In genomic region chr9:72292874-72293607, GRCh38 we compare ENCODE assay signal across 9 cellular contexts.
A peak's percentile ranks its signal among the peaks of the same experiment; 100 is the strongest.
DNase-seq lines count a peak whose midpoint lies in the region; ATAC-seq and TF ChIP-seq lines count a peak whose summit lies in the region.
"Had no signal": no experiment of that assay in that cellular context is flagged by ENCODE, and none has a peak within 500 bp of the region (broad histone marks: within the 10 kb centered on the region; RNA-seq: fewer than 3 reads in every experiment).

No MANE protein-coding gene starts in this region.

- peak; percentile 16 for ATAC-seq in lung (ENCODE audit: insufficient read depth, low FRiP score)
- no peak for ATAC-seq in stimulated activated effector memory CD8-positive, alpha-beta T cell treated with anti-CD3 and anti-CD28 coated beads, Interleukin-12 subunit alpha, Interleukin-12 subunit beta, amount 100 ng/mL, for 72 hours

- H3K4me3 Mint-ChIP-seq in activated naive CD4-positive, alpha-beta T cell treated with anti-CD3 and anti-CD28 coated beads, Interleukin-2, amount 10 ng/mL, durations not matched to agents 7 days and 5 days, result no peak overlapping the region
- H3K4me3 Mint-ChIP-seq in stimulated activated effector memory CD8-positive, alpha-beta T cell treated with anti-CD3 and anti-CD28 coated beads, Interleukin-12 subunit alpha, Interleukin-12 subunit beta, amount 100 ng/mL, for 72 hours, result no peak overlapping the region
- H3K4me3 Mint-ChIP-seq: activated naive CD4-positive, alpha-beta T cell treated with anti-CD3 and anti-CD28 coated beads for 36 hours had no signal

- H3K36me3 ChIP-seq in lung (ENCODE audit: control insufficient read depth in 2 of 2, insufficient read depth in 2 of 2, low read length in 2 of 2), result no peaks in the 10 kb centered on the region

- H3K4me3 ChIP-seq in astrocyte of the cerebellum (ENCODE audit: low read depth, low read length), result no peak overlapping the region
- no peak overlapping the region for H3K4me3 ChIP-seq in lung

- H3K9me3 ChIP-seq in lung (ENCODE audit: control insufficient read depth in 2 of 2, insufficient read depth in 1 of 2, low read length in 1 of 2), result no peaks in the 10 kb centered on the region

- H3K27ac Mint-ChIP-seq in activated naive CD4-positive, alpha-beta T cell treated with anti-CD3 and anti-CD28 coated beads, Interleukin-2, amount 10 ng/mL, durations not matched to agents 7 days and 5 days, result no peak overlapping the region
- no peak overlapping the region for H3K27ac Mint-ChIP-seq in stimulated activated effector memory CD8-positive, alpha-beta T cell treated with anti-CD3 and anti-CD28 coated beads, Interleukin-12 subunit alpha, Interleukin-12 subunit beta, amount 100 ng/mL, for 72 hours
- H3K27ac Mint-ChIP-seq: activated naive CD4-positive, alpha-beta T cell treated with anti-CD3 and anti-CD28 coated beads for 36 hours had no signal

- no peaks in the 10 kb centered on the region for H3K9me3 Mint-ChIP-seq in activated naive CD4-positive, alpha-beta T cell treated with anti-CD3 and anti-CD28 coated beads, Interleukin-2, amount 10 ng/mL, durations not matched to agents 7 days and 5 days
- no peaks in the 10 kb centered on the region for H3K9me3 Mint-ChIP-seq in stimulated activated effector memory CD8-positive, alpha-beta T cell treated with anti-CD3 and anti-CD28 coated beads, Interleukin-12 subunit alpha, Interleukin-12 subunit beta, amount 100 ng/mL, for 72 hours
- H3K9me3 Mint-ChIP-seq: activated naive CD4-positive, alpha-beta T cell treated with anti-CD3 and anti-CD28 coated beads for 36 hours had no signal

- DNase-seq in CD1c-positive myeloid dendritic cell (ENCODE audit: extremely low spot score) (peak; percentile 87), KG1 (lab: John Stamatoyannopoulos, UW) (peak; percentile 18), astrocyte of the cerebellum (ENCODE audit: low read depth) (peak; percentile 33), lung (ENCODE audit: low spot score) (peak; percentile 64), AG08396 (ENCODE audit: low spot score) (no peak), anterior cingulate cortex (lab: John Stamatoyannopoulos, UW) (no peak)
- no peak for DNase-seq in activated naive CD4-positive, alpha-beta T cell treated with anti-CD3 and anti-CD28 coated beads, Interleukin-2, amount 10 ng/mL, durations not matched to agents 7 days and 5 days
- no peak for DNase-seq in stimulated activated effector memory CD8-positive, alpha-beta T cell treated with anti-CD3 and anti-CD28 coated beads, Interleukin-12 subunit alpha, Interleukin-12 subunit beta, amount 100 ng/mL, for 72 hours (ENCODE audit: low spot score in 2 of 2)
- DNase-seq: activated naive CD4-positive, alpha-beta T cell treated with anti-CD3 and anti-CD28 coated beads for 36 hours had no signal

- peaks cover 3% of the 10 kb centered on the region for H3K4me1 Mint-ChIP-seq in activated naive CD4-positive, alpha-beta T cell treated with anti-CD3 and anti-CD28 coated beads, Interleukin-2, amount 10 ng/mL, durations not matched to agents 7 days and 5 days
- H3K4me1 Mint-ChIP-seq in stimulated activated effector memory CD8-positive, alpha-beta T cell treated with anti-CD3 and anti-CD28 coated beads, Interleukin-12 subunit alpha, Interleukin-12 subunit beta, amount 100 ng/mL, for 72 hours, result no peaks in the 10 kb centered on the region

- H3K4me1 ChIP-seq in lung (ENCODE audit: control insufficient read depth in 2 of 2, insufficient read depth in 2 of 2, low read length in 2 of 2), result no peaks in the 10 kb centered on the region

- in situ Hi-C loops in astrocyte of the cerebellum (cut with HindIII; ENCODE audit: low sequenced_read_pairs), result no loop called here

- H3K36me3 Mint-ChIP-seq in activated naive CD4-positive, alpha-beta T cell treated with anti-CD3 and anti-CD28 coated beads, Interleukin-2, amount 10 ng/mL, durations not matched to agents 7 days and 5 days, result no peaks in the 10 kb centered on the region
- no peaks in the 10 kb centered on the region for H3K36me3 Mint-ChIP-seq in stimulated activated effector memory CD8-positive, alpha-beta T cell treated with anti-CD3 and anti-CD28 coated beads, Interleukin-12 subunit alpha, Interleukin-12 subunit beta, amount 100 ng/mL, for 72 hours

- H3K27me3 ChIP-seq in lung (ENCODE audit: control insufficient read depth, insufficient read depth), result no peaks in the 10 kb centered on the region

- peaks cover 20% of the 10 kb centered on the region for H3K27me3 Mint-ChIP-seq in activated naive CD4-positive, alpha-beta T cell treated with anti-CD3 and anti-CD28 coated beads, Interleukin-2, amount 10 ng/mL, durations not matched to agents 7 days and 5 days

- no peak overlapping the region for H3K27ac ChIP-seq in lung (ENCODE audit: low read depth in 1 of 2, low read length in 1 of 2)

- TF ChIP-seq CTCF in astrocyte of the cerebellum (IDR thresholded peaks at IDR 0.05; ENCODE audit: low read depth, low read length, missing control alignments) (no peak), lung (IDR thresholded peaks at IDR 0.05; ENCODE audit: control extremely low read depth, extremely low read depth) (no peak)

- CTCF ChIA-PET in activated naive CD4-positive, alpha-beta T cell treated with anti-CD3 and anti-CD28 coated beads, Interleukin-2, amount 10 ng/mL, durations not matched to agents 7 days and 5 days (lab: Charles Lee), result interaction anchor here (0.6 to 4.3 kb wide), 14 partner anchors 12 to 528 kb away, joined by 3 to 35 read pairs (median 4); no protein-coding TSS in a partner anchor

- WGBS in lung, 2 donors, result 52 to 56% methylated on average over 5 of the region's 5 CpGs

Comparison
In these comparisons a context has a peak if more than half of its experiments do, and no peak if none do; other contexts are left out.
1. DNase-seq: peak in CD1c-positive myeloid dendritic cell (single experiment), KG1 (single experiment), astrocyte of the cerebellum (single experiment) and lung (single experiment); none in activated naive CD4-positive, alpha-beta T cell treated with anti-CD3 and anti-CD28 coated beads, Interleukin-2, amount 10 ng/mL, durations not matched to agents 7 days and 5 days (single experiment), AG08396 (single experiment), stimulated activated effector memory CD8-positive, alpha-beta T cell treated with anti-CD3 and anti-CD28 coated beads, Interleukin-12 subunit alpha, Interleukin-12 subunit beta, amount 100 ng/mL, for 72 hours (0 of 2) and anterior cingulate cortex (0 of 58).